In genomic region chr4:107870236-107870635, GRCh38 we compare ENCODE assay signal across 24 cellular contexts.
"Had no signal": no experiment of that assay in that cellular context is flagged by ENCODE, and none has a peak within 500 bp of the region (broad histone marks: within the 10 kb centered on the region; RNA-seq: fewer than 3 reads in every experiment).

No MANE protein-coding gene starts in this region.

- H3K9me3 Mint-ChIP-seq: activated CD4-positive, alpha-beta T cell treated with anti-CD3 and anti-CD28 coated beads, Interleukin-2, amount 10 ng/mL, durations not matched to agents 24 days and 14 days; activated naive CD4-positive, alpha-beta T cell treated with anti-CD3 and anti-CD28 coated beads, Interleukin-2, amount 50 U/mL, for 72 hours; activated naive CD8-positive, alpha-beta T cell treated with anti-CD3 and anti-CD28 coated beads, Interleukin-2, amount 50 U/mL, for 24 hours; central memory CD8-positive, alpha-beta T cell; T-helper 1 cell treated with Interleukin-12 subunit alpha and Interleukin-12 subunit beta and Interleukin-4 antibody, amounts not matched to agents 30 μg/mL and 1 μg/mL, for 36 hours had no signal

- FAIRE-seq: bronchial epithelial cell, RCC 7860 had no signal

- H3K36me3 Mint-ChIP-seq: activated CD8-positive, alpha-beta memory T cell treated with anti-CD3 and anti-CD28 coated beads, Interleukin-2, amount 10 ng/mL, durations not matched to agents 7 days and 5 days; activated naive CD4-positive, alpha-beta T cell treated with anti-CD3 and anti-CD28 coated beads, Interleukin-2, amount 50 U/mL, for 72 hours; WTC11 had no signal

- H3K4me3 Mint-ChIP-seq: activated CD4-positive, alpha-beta T cell treated with anti-CD3 and anti-CD28 coated beads, Interleukin-2, amount 10 ng/mL, durations not matched to agents 24 days and 14 days; activated CD8-positive, alpha-beta memory T cell treated with anti-CD3 and anti-CD28 coated beads, Interleukin-2, amount 10 ng/mL, durations not matched to agents 7 days and 5 days; activated naive CD8-positive, alpha-beta T cell treated with anti-CD3 and anti-CD28 coated beads, Interleukin-2, amount 50 U/mL, for 24 hours; activated T-cell treated with anti-CD3 and anti-CD28 coated beads, Interleukin-2, amount 50 U/mL, for 24 hours; central memory CD8-positive, alpha-beta T cell; T-helper 1 cell treated with Interleukin-12 subunit alpha and Interleukin-12 subunit beta and Interleukin-4 antibody, amounts not matched to agents 30 μg/mL and 1 μg/mL, for 36 hours; WTC11 had no signal

- DNase-seq: activated CD4-positive, alpha-beta T cell treated with anti-CD3 and anti-CD28 coated beads, Interleukin-2, amount 10 ng/mL, durations not matched to agents 24 days and 14 days; activated CD4-positive, alpha-beta T cell treated with anti-CD3 and anti-CD28 coated beads, Interleukin-2, amount 50 U/mL, for 48 hours; activated CD4-positive, CD25-positive, alpha-beta regulatory T cell treated with anti-CD3 and anti-CD28 coated beads, Interleukin-2, amount 50 U/mL, for 72 hours; activated CD8-positive, alpha-beta memory T cell treated with anti-CD3 and anti-CD28 coated beads, Interleukin-2, amount 10 ng/mL, durations not matched to agents 7 days and 5 days; activated effector memory CD4-positive, alpha-beta T cell treated with anti-CD3 and anti-CD28 coated beads, Interleukin-2, amount 50 U/mL, for 16 hours; activated naive CD4-positive, alpha-beta T cell treated with Interleukin-2 at 50 U/mL for 16 hours; activated naive CD8-positive, alpha-beta T cell treated with anti-CD3 and anti-CD28 coated beads, Interleukin-2, amount 50 U/mL, for 24 hours; activated T-cell treated with anti-CD3 and anti-CD28 coated beads, Interleukin-2, amount 50 U/mL, for 24 hours; amniotic stem cell; KG1; NCI-H1048; NCI-H1417 treated with DMSO at 0.1 percent for 48 hours; NCI-H1694; NCI-H345; NCI-H510A; NCI-H526 treated with DMSO at 0.1 percent for 48 hours; PC-3; SHP77 treated with DMSO at 0.1 percent for 48 hours had no signal

- H3K27ac Mint-ChIP-seq: activated CD4-positive, alpha-beta T cell treated with anti-CD3 and anti-CD28 coated beads, Interleukin-2, amount 10 ng/mL, durations not matched to agents 24 days and 14 days; activated CD8-positive, alpha-beta memory T cell treated with anti-CD3 and anti-CD28 coated beads, Interleukin-2, amount 10 ng/mL, durations not matched to agents 7 days and 5 days; activated naive CD4-positive, alpha-beta T cell treated with anti-CD3 and anti-CD28 coated beads, Interleukin-2, amount 50 U/mL, for 72 hours; activated naive CD8-positive, alpha-beta T cell treated with anti-CD3 and anti-CD28 coated beads, Interleukin-2, amount 50 U/mL, for 24 hours; activated T-cell treated with anti-CD3 and anti-CD28 coated beads, Interleukin-2, amount 50 U/mL, for 24 hours; T-helper 1 cell treated with Interleukin-12 subunit alpha and Interleukin-12 subunit beta and Interleukin-4 antibody, amounts not matched to agents 30 μg/mL and 1 μg/mL, for 36 hours; WTC11 had no signal

- H3K4me1 Mint-ChIP-seq: activated CD4-positive, alpha-beta T cell treated with anti-CD3 and anti-CD28 coated beads, Interleukin-2, amount 10 ng/mL, durations not matched to agents 24 days and 14 days; activated CD8-positive, alpha-beta memory T cell treated with anti-CD3 and anti-CD28 coated beads, Interleukin-2, amount 10 ng/mL, durations not matched to agents 7 days and 5 days; activated naive CD8-positive, alpha-beta T cell treated with anti-CD3 and anti-CD28 coated beads, Interleukin-2, amount 50 U/mL, for 24 hours; central memory CD8-positive, alpha-beta T cell; WTC11 had no signal

- ATAC-seq: activated CD8-positive, alpha-beta memory T cell treated with anti-CD3 and anti-CD28 coated beads, Interleukin-2, amount 10 ng/mL, durations not matched to agents 7 days and 5 days; activated naive CD4-positive, alpha-beta T cell treated with anti-CD3 and anti-CD28 coated beads, Interleukin-2, amount 50 U/mL, for 72 hours; activated naive CD8-positive, alpha-beta T cell treated with anti-CD3 and anti-CD28 coated beads, Interleukin-2, amount 50 U/mL, for 24 hours; PC-3; WTC11 had no signal
